ENCODE assay signal across 1 cellular context in the genomic region with DNA sequence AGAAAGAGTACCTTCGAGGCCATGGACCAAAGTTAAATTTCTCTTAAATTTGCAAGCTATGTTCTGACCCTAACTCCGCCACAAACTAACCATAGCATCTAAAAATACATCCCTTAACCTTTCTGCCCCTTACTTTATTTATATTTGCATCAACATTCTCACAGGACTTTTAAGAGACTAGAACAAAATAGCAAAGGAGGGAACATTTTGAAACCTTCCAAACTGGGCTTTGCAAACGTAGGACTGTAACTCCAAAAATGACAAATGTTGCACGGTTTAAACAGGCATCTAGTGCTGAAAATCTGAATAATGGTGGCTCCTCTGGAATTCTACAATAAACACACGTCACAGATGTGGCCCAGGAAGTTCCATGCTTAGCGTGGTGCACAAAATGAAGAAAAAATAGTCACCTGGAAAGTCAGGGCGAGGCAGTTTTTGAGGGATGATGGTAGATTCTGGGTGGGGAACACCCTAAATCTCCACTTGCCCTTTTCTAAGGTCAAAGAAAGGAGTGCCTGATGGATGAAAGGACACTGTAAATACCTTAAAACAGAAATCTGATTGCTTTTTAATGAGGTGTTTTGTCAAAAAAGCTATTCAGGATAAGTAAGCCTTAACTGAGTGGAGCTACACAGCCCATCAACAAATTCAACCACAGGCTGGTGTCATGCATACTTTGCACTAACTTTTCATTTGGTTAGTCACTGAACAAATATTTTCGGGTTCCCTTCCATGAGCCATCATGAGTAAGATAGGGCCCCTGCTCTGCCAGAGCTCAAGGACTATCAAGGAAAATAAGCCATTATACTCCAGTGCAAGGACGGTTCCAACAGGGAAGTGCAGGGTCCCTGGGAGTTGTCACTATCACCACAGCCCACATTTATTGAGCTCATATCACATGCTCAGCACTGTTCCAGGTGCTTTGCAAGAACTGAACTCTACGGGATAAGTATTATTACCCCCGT.
TF ChIP-seq lines count a peak whose summit lies in the region.

No MANE protein-coding gene starts in this region.

TF ChIP-seq in HepG2, 621 proteins besides CTCF, POLR2A, EP300 and RAD21 (continued from another document and continues in another):
- TF ChIP-seq GATAD1 (CRISPR knock-in tag; IDR thresholded peaks at IDR 0.05) = peak; percentile 50
- TF ChIP-seq YEATS2 (CRISPR knock-in tag; IDR thresholded peaks at IDR 0.05; ENCODE audit: borderline replicate concordance) = peak; percentile 35; the same call in 1 of the 2 replicates
- TF ChIP-seq RCOR2 (CRISPR knock-in tag; IDR thresholded peaks at IDR 0.05) = peak; percentile 69; the same call in 1 of the 2 replicates
- peak; percentile 50 for TF ChIP-seq KAT8 (CRISPR knock-in tag; IDR thresholded peaks at IDR 0.05)
- TF ChIP-seq MTA1 (CRISPR knock-in tag; IDR thresholded peaks at IDR 0.05; ENCODE audit: borderline replicate concordance) = no peak
- peak; percentile 70; the same call in 1 of the 2 replicates for TF ChIP-seq RERE (CRISPR knock-in tag; IDR thresholded peaks at IDR 0.05; ENCODE audit: low read depth)
- no peak for TF ChIP-seq ZNF232 (CRISPR knock-in tag; IDR thresholded peaks at IDR 0.05; ENCODE audit: borderline replicate concordance)
- 0 out of 2 replicates have a peak, but pooled peaks have one; percentile 27 for TF ChIP-seq MEF2D (CRISPR knock-in tag; IDR thresholded peaks at IDR 0.05)
- peak; percentile 27; the same call in 1 of the 2 replicates for TF ChIP-seq KDM1A (CRISPR knock-in tag; IDR thresholded peaks at IDR 0.05)
- TF ChIP-seq PAWR (CRISPR knock-in tag; IDR thresholded peaks at IDR 0.05; ENCODE audit: borderline replicate concordance) = no peak
- TF ChIP-seq ZFYVE20 (CRISPR knock-in tag; IDR thresholded peaks at IDR 0.05; ENCODE audit: borderline replicate concordance, low read depth) = no peak
- TF ChIP-seq, protein P1, sequence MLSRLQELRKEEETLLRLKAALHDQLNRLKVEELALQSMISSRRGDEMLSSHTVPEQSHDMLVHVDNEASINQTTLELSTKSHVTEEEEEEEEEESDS (CRISPR knock-in tag; IDR thresholded peaks at IDR 0.05; ENCODE audit: borderline replicate concordance) = 0 out of 2 replicates have a peak, but pooled peaks have one; percentile 50
- TF ChIP-seq, protein P2, sequence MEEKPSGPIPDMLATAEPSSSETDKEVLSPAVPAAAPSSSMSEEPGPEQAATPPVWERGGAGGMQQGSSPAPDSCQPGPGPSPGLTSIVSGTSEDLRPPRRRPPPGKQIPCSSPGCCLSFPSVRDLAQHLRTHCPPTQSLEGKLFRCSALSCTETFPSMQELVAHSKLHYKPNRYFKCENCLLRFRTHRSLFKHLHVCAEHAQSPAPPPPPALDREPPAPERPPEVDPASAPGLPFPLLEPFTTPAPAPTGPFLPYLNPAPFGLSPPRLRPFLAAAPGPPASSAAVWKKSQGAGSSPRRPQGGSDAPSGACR (CRISPR knock-in tag; IDR thresholded peaks at IDR 0.05) = peak; percentile 72; the same call in 1 of the 2 replicates
- TF ChIP-seq, protein P3, sequence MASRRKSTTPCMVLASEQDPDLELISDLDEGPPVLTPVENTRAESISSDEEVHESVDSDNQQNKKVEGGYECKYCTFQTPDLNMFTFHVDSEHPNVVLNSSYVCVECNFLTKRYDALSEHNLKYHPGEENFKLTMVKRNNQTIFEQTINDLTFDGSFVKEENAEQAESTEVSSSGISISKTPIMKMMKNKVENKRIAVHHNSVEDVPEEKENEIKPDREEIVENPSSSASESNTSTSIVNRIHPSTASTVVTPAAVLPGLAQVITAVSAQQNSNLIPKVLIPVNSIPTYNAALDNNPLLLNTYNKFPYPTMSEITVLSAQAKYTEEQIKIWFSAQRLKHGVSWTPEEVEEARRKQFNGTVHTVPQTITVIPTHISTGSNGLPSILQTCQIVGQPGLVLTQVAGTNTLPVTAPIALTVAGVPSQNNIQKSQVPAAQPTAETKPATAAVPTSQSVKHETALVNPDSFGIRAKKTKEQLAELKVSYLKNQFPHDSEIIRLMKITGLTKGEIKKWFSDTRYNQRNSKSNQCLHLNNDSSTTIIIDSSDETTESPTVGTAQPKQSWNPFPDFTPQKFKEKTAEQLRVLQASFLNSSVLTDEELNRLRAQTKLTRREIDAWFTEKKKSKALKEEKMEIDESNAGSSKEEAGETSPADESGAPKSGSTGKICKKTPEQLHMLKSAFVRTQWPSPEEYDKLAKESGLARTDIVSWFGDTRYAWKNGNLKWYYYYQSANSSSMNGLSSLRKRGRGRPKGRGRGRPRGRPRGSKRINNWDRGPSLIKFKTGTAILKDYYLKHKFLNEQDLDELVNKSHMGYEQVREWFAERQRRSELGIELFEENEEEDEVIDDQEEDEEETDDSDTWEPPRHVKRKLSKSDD (CRISPR knock-in tag; IDR thresholded peaks at IDR 0.05; ENCODE audit: low read depth) = no peak
- TF ChIP-seq SAP130 (CRISPR knock-in tag; IDR thresholded peaks at IDR 0.05; ENCODE audit: low read depth) = peak; percentile 93
- TF ChIP-seq DPF2 (CRISPR knock-in tag; IDR thresholded peaks at IDR 0.05; ENCODE audit: borderline replicate concordance, low read depth) = peak; percentile 93
- TF ChIP-seq ELF3 (CRISPR knock-in tag; IDR thresholded peaks at IDR 0.05) = peak; percentile 97
- TF ChIP-seq HOXA7 (CRISPR knock-in tag; IDR thresholded peaks at IDR 0.05) = no peak
- TF ChIP-seq, protein P4, sequence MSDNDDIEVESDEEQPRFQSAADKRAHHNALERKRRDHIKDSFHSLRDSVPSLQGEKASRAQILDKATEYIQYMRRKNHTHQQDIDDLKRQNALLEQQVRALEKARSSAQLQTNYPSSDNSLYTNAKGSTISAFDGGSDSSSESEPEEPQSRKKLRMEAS (IDR thresholded peaks at IDR 0.05) = peak; percentile 44; the same call in 1 of the 2 replicates
- peak; percentile 95 for TF ChIP-seq FOSL1 (CRISPR knock-in tag; IDR thresholded peaks at IDR 0.05; ENCODE audit: borderline replicate concordance)
- TF ChIP-seq ZNF605 (CRISPR knock-in tag; IDR thresholded peaks at IDR 0.05) = peak; percentile 53; the same call in 1 of the 2 replicates
- TF ChIP-seq HOMEZ (CRISPR knock-in tag; IDR thresholded peaks at IDR 0.05; ENCODE audit: low read depth) = peak; percentile 85
- peak in 1 of 2 experiments; percentile 40; a peak in 1 of 4 replicates for TF ChIP-seq KLF16 (CRISPR knock-in tag; IDR thresholded peaks at IDR 0.05)
- TF ChIP-seq ZNF609 (CRISPR knock-in tag; IDR thresholded peaks at IDR 0.05; ENCODE audit: borderline replicate concordance) = peak; percentile 59; the same call in 1 of the 2 replicates
- TF ChIP-seq SMYD3 (CRISPR knock-in tag; IDR thresholded peaks at IDR 0.05) = peak; percentile 83; the same call in 1 of the 2 replicates
- TF ChIP-seq ZNF501 (CRISPR knock-in tag; IDR thresholded peaks at IDR 0.05) = peak; percentile 62
- TF ChIP-seq ZNF460 (CRISPR knock-in tag; IDR thresholded peaks at IDR 0.05; ENCODE audit: borderline replicate concordance) = no peak
- peak; percentile 61; the same call in 1 of the 2 replicates for TF ChIP-seq NCOR1 (IDR thresholded peaks at IDR 0.05; ENCODE audit: borderline replicate concordance, low read length)
- no peak for TF ChIP-seq ZUFSP (CRISPR knock-in tag; IDR thresholded peaks at IDR 0.05; ENCODE audit: borderline replicate concordance)
